ENCODE assay signal across 11 cellular contexts in the genomic region with DNA sequence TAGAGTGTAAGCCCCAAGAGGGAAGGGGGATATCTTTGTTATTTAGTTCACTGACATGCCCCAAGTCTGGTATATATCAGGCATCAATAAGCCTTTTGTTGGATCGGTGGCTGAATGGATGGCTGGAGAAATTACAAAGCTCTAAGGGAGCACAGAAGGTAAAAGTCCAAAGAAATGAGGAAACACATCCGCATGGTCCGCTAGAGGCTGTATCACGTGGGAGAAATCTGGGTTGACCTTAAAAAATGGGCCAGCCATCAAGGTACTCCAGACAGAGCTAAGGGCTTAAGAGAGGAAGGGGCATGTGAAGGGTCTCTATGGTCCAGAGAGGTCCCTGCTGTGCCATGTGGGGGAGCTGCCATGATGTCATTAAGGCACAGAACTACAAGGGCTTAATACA. TPM values are rescaled to one million over a fixed set of nuclear protein-coding genes. Genes with fewer than 3 reads are reported as not detected.
DNase-seq lines count a peak whose midpoint lies in the region; ATAC-seq and TF ChIP-seq lines count a peak whose summit lies in the region.
"Had no signal": no experiment of that assay in that cellular context is flagged by ENCODE, and none has a peak within 500 bp of the region (broad histone marks: within the 10 kb centered on the region; RNA-seq: fewer than 3 reads in every experiment).

No MANE protein-coding gene starts in this region.

- peaks cover 8% of the 10 kb centered on the region for H3K27me3 Mint-ChIP-seq in glutamatergic neuron (ENCODE audit: unreplicated experiment)
- H3K27me3 Mint-ChIP-seq in natural killer cell treated with Interleukin-12 subunit alpha and Interleukin-12 subunit beta and Interleukin-15 and Interleukin-18, amount 100 ng/mL, for 72 hours, result no peaks in the 10 kb centered on the region

- peaks cover 32% of the 10 kb centered on the region for H3K79me2 ChIP-seq in osteoblast (ENCODE audit: insufficient read depth, low read length)

- peak; percentile 11 for DNase-seq in right atrium auricular region (ENCODE audit: low spot score)
- DNase-seq in cardiac septum (ENCODE audit: low spot score), result no peak
- no peak for DNase-seq in WERI-Rb-1
- DNase-seq in glutamatergic neuron, result no peak
- no peak for DNase-seq in natural killer cell treated with Interleukin-12 subunit alpha and Interleukin-12 subunit beta and Interleukin-15 and Interleukin-18, amount 100 ng/mL, for 72 hours (ENCODE audit: low spot score)
- no peak for DNase-seq in activated effector memory CD4-positive, alpha-beta T cell treated with anti-CD3 and anti-CD28 coated beads, Interleukin-2, amount 50 U/mL, for 16 hours
- DNase-seq in osteoblast (ENCODE audit: insufficient read length, low spot score, missing footprints), result no peak
- DNase-seq: CD4-positive, alpha-beta memory T cell; DMS153; GF-D8 had no signal

- no peak overlapping the region for H2AFZ ChIP-seq in osteoblast (ENCODE audit: low read length)

- intact Hi-C loops in cardiac septum (cut with DNase I), result loop anchor here (10.0 kb wide), 1 partner anchor 107 kb away; no protein-coding TSS in a partner anchor

- peaks cover 47% of the 10 kb centered on the region for H3K4me1 Mint-ChIP-seq in glutamatergic neuron (ENCODE audit: low read depth, unreplicated experiment)
- H3K4me1 Mint-ChIP-seq in natural killer cell treated with Interleukin-12 subunit alpha and Interleukin-12 subunit beta and Interleukin-15 and Interleukin-18, amount 100 ng/mL, for 72 hours (ENCODE audit: low read depth in 2 of 2), result peaks cover 20 to 32% of the 10 kb centered on the region in 2 donors

- peaks cover 6% of the 10 kb centered on the region for H3K36me3 Mint-ChIP-seq in glutamatergic neuron (ENCODE audit: unreplicated experiment)
- no peaks in the 10 kb centered on the region for H3K36me3 Mint-ChIP-seq in natural killer cell treated with Interleukin-12 subunit alpha and Interleukin-12 subunit beta and Interleukin-15 and Interleukin-18, amount 100 ng/mL, for 72 hours
- H3K36me3 Mint-ChIP-seq: CD4-positive, alpha-beta memory T cell had no signal

- H3K4me1 ChIP-seq in right atrium auricular region, result no peaks in the 10 kb centered on the region
- H3K4me1 ChIP-seq in osteoblast (ENCODE audit: insufficient read depth, low read length), result no peaks in the 10 kb centered on the region

- H3K27me3 ChIP-seq in right atrium auricular region (no peaks in the 10 kb centered on the region), WERI-Rb-1 (ENCODE audit: insufficient read depth, low read depth, severe bottlenecking) (no peaks in the 10 kb centered on the region), osteoblast (ENCODE audit: insufficient read depth, low read length) (no peaks in the 10 kb centered on the region)
- H3K27me3 ChIP-seq: BLaER1 had no signal

- H3K4me3 Mint-ChIP-seq in glutamatergic neuron (ENCODE audit: unreplicated experiment), result peak overlapping the region; percentile 18
- no peak overlapping the region for H3K4me3 Mint-ChIP-seq in natural killer cell treated with Interleukin-12 subunit alpha and Interleukin-12 subunit beta and Interleukin-15 and Interleukin-18, amount 100 ng/mL, for 72 hours
- H3K4me3 Mint-ChIP-seq: CD4-positive, alpha-beta memory T cell had no signal

- no peak overlapping the region for H3K4me3 ChIP-seq in right atrium auricular region
- no peak overlapping the region for H3K4me3 ChIP-seq in WERI-Rb-1 (ENCODE audit: low read depth, low read length)
- no peak overlapping the region for H3K4me3 ChIP-seq in osteoblast (ENCODE audit: insufficient read depth, low read length)
- H3K4me3 ChIP-seq: BLaER1 had no signal

- no peak for TF ChIP-seq CTCF in right atrium auricular region (IDR thresholded peaks at IDR 0.05)
- TF ChIP-seq CTCF in WERI-Rb-1 (IDR thresholded peaks at IDR 0.05; ENCODE audit: low read depth, low read length), result no peak
- no peak for TF ChIP-seq CTCF in glutamatergic neuron (IDR thresholded peaks at IDR 0.05; ENCODE audit: partially characterized antibody, unreplicated experiment)
- no peak for TF ChIP-seq CTCF in osteoblast (IDR thresholded peaks at IDR 0.05; ENCODE audit: extremely low read depth, low read depth, low read length)

- no peak overlapping the region for H3K27ac Mint-ChIP-seq in glutamatergic neuron (ENCODE audit: unreplicated experiment)
- no peak overlapping the region for H3K27ac Mint-ChIP-seq in natural killer cell treated with Interleukin-12 subunit alpha and Interleukin-12 subunit beta and Interleukin-15 and Interleukin-18, amount 100 ng/mL, for 72 hours
- H3K27ac Mint-ChIP-seq: CD4-positive, alpha-beta memory T cell had no signal

- no peak overlapping the region for H3K27ac ChIP-seq in right atrium auricular region
- H3K27ac ChIP-seq in WERI-Rb-1, result peak overlapping the region; percentile 5; the same call in 1 of the 2 replicates
- no peak overlapping the region for H3K27ac ChIP-seq in osteoblast (ENCODE audit: low read depth, low read length)
- H3K27ac ChIP-seq: BLaER1 had no signal

- H3K4me2 ChIP-seq in osteoblast (ENCODE audit: insufficient read depth, low read length), result no peak overlapping the region
- H3K4me2 ChIP-seq: BLaER1 had no signal

- H3K9me3 ChIP-seq in right atrium auricular region (no peaks in the 10 kb centered on the region), WERI-Rb-1 (ENCODE audit: severe bottlenecking) (no peaks in the 10 kb centered on the region), osteoblast (ENCODE audit: low read depth, low read length) (no peaks in the 10 kb centered on the region)
- H3K9me3 ChIP-seq: BLaER1 had no signal

- H3K9me3 Mint-ChIP-seq in glutamatergic neuron (ENCODE audit: unreplicated experiment), result peaks cover 8% of the 10 kb centered on the region
- H3K9me3 Mint-ChIP-seq in natural killer cell treated with Interleukin-12 subunit alpha and Interleukin-12 subunit beta and Interleukin-15 and Interleukin-18, amount 100 ng/mL, for 72 hours, result no peaks in the 10 kb centered on the region
- H3K9me3 Mint-ChIP-seq: CD4-positive, alpha-beta memory T cell had no signal

- H3K36me3 ChIP-seq in right atrium auricular region (peaks cover 7% of the 10 kb centered on the region), WERI-Rb-1 (peaks cover 12% of the 10 kb centered on the region), osteoblast (ENCODE audit: insufficient read depth, low read length) (peaks cover 13% of the 10 kb centered on the region)
- H3K36me3 ChIP-seq: BLaER1 had no signal

- peaks cover 4% of the 10 kb centered on the region for H4K20me1 ChIP-seq in osteoblast (ENCODE audit: insufficient read depth, low read length)
- H4K20me1 ChIP-seq: BLaER1 had no signal

- ATAC-seq in natural killer cell treated with Interleukin-12 subunit alpha and Interleukin-12 subunit beta and Interleukin-15 and Interleukin-18, amount 100 ng/mL, for 72 hours, result no peak

RNA-seq across cellular contexts. Expression of a gene that starts 32.1 kb away (rescaled TPM):
- total RNA-seq in right atrium auricular region (10 to 100 TPM; 20.2 to 33.3 TPM), cardiac septum (30.4 TPM), glutamatergic neuron (ENCODE audit: unreplicated experiment) (168 TPM), osteoblast (45.6 and 50.1 TPM in 2 replicates)
- 10 to 100 TPM in 1 of 2 donors, 1 to 10 TPM in 1; 9.0 to 19.5 TPM for total RNA-seq in natural killer cell treated with Interleukin-12 subunit alpha and Interleukin-12 subunit beta and Interleukin-15 and Interleukin-18, amount 100 ng/mL, for 72 hours
